ENCODE assay signal across 8 cellular contexts in genomic region chr6:27824248-27825024, GRCh38.
DNase-seq lines count a peak whose midpoint lies in the region; ATAC-seq and TF ChIP-seq lines count a peak whose summit lies in the region.
"Not testable (repeated sequence)": the region's sequence is repeated elsewhere in the genome, so short reads cannot be mapped to it uniquely, and the experiment has no call there.

No MANE protein-coding gene starts in this region.

- H3K27ac Mint-ChIP-seq in CD8-positive, alpha-beta memory T cell: peak overlapping the region; percentile 93 to 100 (median 98)
- peak overlapping the region; percentile 99 for H3K27ac Mint-ChIP-seq in activated B cell treated with CpG ODN at 0.5 μM for 24 hours

- DNase-seq in CD8-positive, alpha-beta memory T cell: peak in 4 of 5 donors; percentile 27 to 78 (median 74)
- DNase-seq in NCI-H446 treated with DMSO at 0.1 percent for 48 hours (lab: John Stamatoyannopoulos, UW) (peak; percentile 63), left kidney (ENCODE audit: low read depth, low spot score) (peak; percentile 56)
- not testable (repeated sequence) for DNase-seq in activated B cell treated with CpG ODN at 0.5 μM for 24 hours; coronary artery (ENCODE audit: low spot score)

- CTCF ChIA-PET in CD8-positive, alpha-beta memory T cell (lab: Charles Lee): interaction anchor here (0.9 to 6.0 kb wide), 12 partner anchors 10 to 71 kb away, joined by 3 to 65 read pairs (median 11); a partner anchor contains a TSS
- CTCF ChIA-PET in activated B cell treated with CpG ODN at 0.5 μM for 24 hours (lab: Charles Lee): interaction anchor here (0.6 to 3.6 kb wide), 5 partner anchors 14 to 1052 kb away, joined by 3 to 11 read pairs (median 4); a partner anchor contains a TSS

- H3K4me1 Mint-ChIP-seq in CD8-positive, alpha-beta memory T cell: peaks cover 23 to 34% (median 30%) of the 10 kb centered on the region in 3 donors
- peaks cover 25% of the 10 kb centered on the region for H3K4me1 Mint-ChIP-seq in activated B cell treated with CpG ODN at 0.5 μM for 24 hours

- H3K9me3 Mint-ChIP-seq in CD8-positive, alpha-beta memory T cell; activated B cell treated with CpG ODN at 0.5 μM for 24 hours: not testable (repeated sequence)

- H3K36me3 ChIP-seq in CD8-positive, alpha-beta memory T cell (ENCODE audit: insufficient read depth, low read length): not testable (repeated sequence)

- not testable (repeated sequence) for H3K4me1 ChIP-seq in CD8-positive, alpha-beta memory T cell (ENCODE audit: insufficient read depth, low read length)

- peak overlapping the region; percentile 96 for H3K27ac ChIP-seq in CD8-positive, alpha-beta memory T cell (ENCODE audit: low read depth, low read length)
- H3K27ac ChIP-seq in coronary artery (peak overlapping the region; percentile 25 to 80), skin epidermis (peak overlapping the region in 19 of 21 experiments; percentile 9 to 84 (median 68))

- H3K36me3 Mint-ChIP-seq in CD8-positive, alpha-beta memory T cell: not testable (repeated sequence)
- peaks cover 12% of the 10 kb centered on the region for H3K36me3 Mint-ChIP-seq in activated B cell treated with CpG ODN at 0.5 μM for 24 hours (ENCODE audit: low read depth)

- POLR2A ChIA-PET in CD8-positive, alpha-beta memory T cell (lab: Charles Lee): interaction anchor here (0.7 to 6.2 kb wide), 18 partner anchors 8 to 1803 kb away, joined by 3 to 138 read pairs (median 7); a partner anchor contains a TSS
- POLR2A ChIA-PET in activated B cell treated with CpG ODN at 0.5 μM for 24 hours (lab: Charles Lee): interaction anchor here (0.6 to 9.1 kb wide), 32 partner anchors 10 to 1803 kb away, joined by 3 to 216 read pairs (median 7); partner anchors contain the start of gene ZNF184

- H3K27me3 ChIP-seq in CD8-positive, alpha-beta memory T cell (ENCODE audit: insufficient read depth, low read length, poor library complexity, severe bottlenecking): not testable (repeated sequence)

- intact Hi-C loops in activated B cell treated with CpG ODN at 0.5 μM for 24 hours (cut with micrococcal nuclease): loop anchor here (1.0 kb wide), 1 partner anchor 13 kb away; no protein-coding TSS in a partner anchor

- peak overlapping the region; percentile 91 for H3K4me3 ChIP-seq in CD8-positive, alpha-beta memory T cell (ENCODE audit: low read length)
- peak overlapping the region; percentile 69 for H3K4me3 ChIP-seq in coronary artery
- H3K4me3 ChIP-seq in skin epidermis: peak overlapping the region; percentile 22 to 55 (median 39)

- H3K9me3 ChIP-seq in CD8-positive, alpha-beta memory T cell (ENCODE audit: low read length): not testable (repeated sequence)

- peak overlapping the region; percentile 82 to 97 (median 90) for H3K4me3 Mint-ChIP-seq in CD8-positive, alpha-beta memory T cell
- H3K4me3 Mint-ChIP-seq in activated B cell treated with CpG ODN at 0.5 μM for 24 hours: peak overlapping the region; percentile 96

- not testable (repeated sequence) for H3K27me3 Mint-ChIP-seq in CD8-positive, alpha-beta memory T cell; activated B cell treated with CpG ODN at 0.5 μM for 24 hours

- not testable (repeated sequence) for TF ChIP-seq CTCF in activated B cell treated with CpG ODN at 0.5 μM for 24 hours (IDR thresholded peaks at IDR 0.05); coronary artery (IDR thresholded peaks at IDR 0.05)

- ATAC-seq in GM19438 (IDR thresholded peaks at IDR 0.05; ENCODE audit: low read depth, unreplicated experiment) (peak; percentile 65), HG03159 (IDR thresholded peaks at IDR 0.05; ENCODE audit: unreplicated experiment) (peak; percentile 69), activated B cell treated with CpG ODN at 0.5 μM for 24 hours (ENCODE audit: low read depth) (peak; percentile 77)

Comparison
In these comparisons a context has a peak if more than half of its experiments do, and no peak if none do; other contexts are left out.
1. H3K4me3 ChIP-seq: peak in every context shown above with its lines; median percentile 91 in CD8-positive, alpha-beta memory T cell; 69 in coronary artery; 39 in skin epidermis.